In the genomic region with DNA sequence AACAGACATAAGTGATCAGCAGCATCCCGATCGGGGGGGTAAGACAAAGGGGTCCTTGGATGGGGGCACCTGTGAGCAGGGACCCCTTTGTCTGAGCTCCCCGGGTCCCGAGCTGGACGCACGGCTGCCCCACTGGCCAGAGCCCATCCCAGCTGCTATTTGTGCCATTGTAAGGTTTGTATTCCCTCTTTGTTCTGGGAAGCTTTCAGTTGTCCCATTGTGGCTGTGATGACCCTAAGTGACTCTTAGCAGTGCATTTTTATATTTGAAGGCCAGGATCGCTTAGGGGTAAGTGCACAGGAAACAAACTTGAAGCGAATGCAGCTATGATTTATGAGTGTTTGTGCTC, we compare ENCODE assay signal across 14 cellular contexts.
DNase-seq lines count a peak whose midpoint lies in the region; ATAC-seq and TF ChIP-seq lines count a peak whose summit lies in the region.
"Had no signal": no experiment of that assay in that cellular context is flagged by ENCODE, and none has a peak within 500 bp of the region (broad histone marks: within the 10 kb centered on the region; RNA-seq: fewer than 3 reads in every experiment).

No MANE protein-coding gene starts in this region.

- H3K4me3 ChIP-seq in coronary artery, result no peak overlapping the region
- H3K4me3 ChIP-seq in trophoblast cell (ENCODE audit: low read depth, low read length), result no peak overlapping the region
- H3K4me3 ChIP-seq: mucosa of descending colon, right lobe of liver had no signal

- H3K79me2 ChIP-seq in trophoblast cell (ENCODE audit: control insufficient read depth, insufficient read depth, low read length, poor library complexity), result no peaks in the 10 kb centered on the region

- no peak overlapping the region for H2BK12ac ChIP-seq in trophoblast cell (ENCODE audit: low read length)

- no peak overlapping the region for H2AFZ ChIP-seq in trophoblast cell (ENCODE audit: insufficient read depth, low read length, poor library complexity)

- H3K27me3 Mint-ChIP-seq in T-helper 1 cell treated with Interleukin-12 subunit alpha and Interleukin-12 subunit beta and Interleukin-4 antibody, amounts not matched to agents 30 μg/mL and 1 μg/mL, for 36 hours (ENCODE audit: low read depth), result no peaks in the 10 kb centered on the region
- no peaks in the 10 kb centered on the region for H3K27me3 Mint-ChIP-seq in activated CD8-positive, alpha-beta T cell treated with anti-CD3 and anti-CD28 coated beads, Interleukin-2, amount 10 ng/mL, durations not matched to agents 7 days and 5 days (ENCODE audit: low read depth)
- no peaks in the 10 kb centered on the region for H3K27me3 Mint-ChIP-seq in stimulated activated memory B cell treated with anti-CD40 and anti-IgM and Interleukin-4, amounts not matched to agents 10 μg/mL and 1 μg/mL and 100 μg/mL, for 72 hours

- no peak overlapping the region for H3K14ac ChIP-seq in trophoblast cell (ENCODE audit: low read length)

- no peak for DNase-seq in T-helper 1 cell
- no peak for DNase-seq in activated CD8-positive, alpha-beta T cell treated with anti-CD3 and anti-CD28 coated beads, Interleukin-2, amount 10 ng/mL, durations not matched to agents 7 days and 5 days
- DNase-seq in medulla oblongata (ENCODE audit: extremely low spot score), result peak; percentile 92
- DNase-seq in activated CD8-positive, alpha-beta memory T cell treated with anti-CD3 and anti-CD28 coated beads, Interleukin-2, amount 50 U/mL, for 48 hours, result no peak
- DNase-seq in coronary artery (ENCODE audit: low spot score), result no peak
- DNase-seq in trophoblast cell, result no peak
- DNase-seq: NCI-H1417, NCI-H510A, right lobe of liver had no signal

- H3K23ac ChIP-seq in trophoblast cell (ENCODE audit: low read length), result no peak overlapping the region

- no peak overlapping the region for H4K8ac ChIP-seq in trophoblast cell (ENCODE audit: low read depth, low read length)

- H3K9ac ChIP-seq in trophoblast cell (ENCODE audit: low read length), result no peak overlapping the region

- peaks cover under 1% of the 10 kb centered on the region in 2 experiments for H3K36me3 ChIP-seq in trophoblast cell (ENCODE audit: control insufficient read depth in 1 of 2, insufficient read depth in 2 of 2, low read length in 2 of 2)

- no peaks in the 10 kb centered on the region for H3K79me1 ChIP-seq in trophoblast cell (ENCODE audit: low read length)

- peaks cover 11 to 14% of the 10 kb centered on the region in 2 experiments for H3K4me1 ChIP-seq in trophoblast cell (ENCODE audit: control insufficient read depth in 1 of 2, insufficient read depth in 2 of 2, low read length in 2 of 2)

- no CpG with 5 or more reads among the region's 8 CpGs for WGBS in trophoblast cell (ENCODE audit: extremely low coverage, insufficient coverage, insufficient read length)

- no peak for ATAC-seq in activated CD8-positive, alpha-beta T cell treated with anti-CD3 and anti-CD28 coated beads, Interleukin-2, amount 10 ng/mL, durations not matched to agents 7 days and 5 days
- no peak for ATAC-seq in stimulated activated memory B cell treated with anti-CD40 and anti-IgM and Interleukin-4, amounts not matched to agents 10 μg/mL and 1 μg/mL and 100 μg/mL, for 72 hours
- ATAC-seq: HepG2 had no signal

- H3K9me3 ChIP-seq in trophoblast cell (ENCODE audit: insufficient read depth, low read depth, low read length), result no peaks in the 10 kb centered on the region
- H3K9me3 ChIP-seq: mucosa of descending colon, right lobe of liver had no signal

- peak overlapping the region in 1 of 2 donors; percentile 87 for H3K27ac ChIP-seq in coronary artery
- H3K27ac ChIP-seq in trophoblast cell (ENCODE audit: low read depth, low read length), result no peak overlapping the region
- H3K27ac ChIP-seq: 22Rv1 had no signal

- no peak overlapping the region for H3K4me3 Mint-ChIP-seq in T-helper 1 cell treated with Interleukin-12 subunit alpha and Interleukin-12 subunit beta and Interleukin-4 antibody, amounts not matched to agents 30 μg/mL and 1 μg/mL, for 36 hours
- no peak overlapping the region for H3K4me3 Mint-ChIP-seq in activated CD8-positive, alpha-beta T cell treated with anti-CD3 and anti-CD28 coated beads, Interleukin-2, amount 10 ng/mL, durations not matched to agents 7 days and 5 days
- no peak overlapping the region for H3K4me3 Mint-ChIP-seq in stimulated activated memory B cell treated with anti-CD40 and anti-IgM and Interleukin-4, amounts not matched to agents 10 μg/mL and 1 μg/mL and 100 μg/mL, for 72 hours

- H2AK5ac ChIP-seq in trophoblast cell (ENCODE audit: low read length), result no peak overlapping the region

- POLR2A ChIA-PET in activated CD8-positive, alpha-beta T cell treated with anti-CD3 and anti-CD28 coated beads, Interleukin-2, amount 10 ng/mL, durations not matched to agents 7 days and 5 days (lab: Charles Lee), result interaction anchor here (0.9 to 1.2 kb wide), 2 partner anchors 13 to 50 kb away, joined by 3 to 4 read pairs; no protein-coding TSS in a partner anchor

- H3K36me3 Mint-ChIP-seq in T-helper 1 cell treated with Interleukin-12 subunit alpha and Interleukin-12 subunit beta and Interleukin-4 antibody, amounts not matched to agents 30 μg/mL and 1 μg/mL, for 36 hours (ENCODE audit: low read depth), result peaks cover 18% of the 10 kb centered on the region
- H3K36me3 Mint-ChIP-seq in activated CD8-positive, alpha-beta T cell treated with anti-CD3 and anti-CD28 coated beads, Interleukin-2, amount 10 ng/mL, durations not matched to agents 7 days and 5 days (ENCODE audit: low read depth), result peaks cover 53% of the 10 kb centered on the region
- peaks cover 22% of the 10 kb centered on the region for H3K36me3 Mint-ChIP-seq in stimulated activated memory B cell treated with anti-CD40 and anti-IgM and Interleukin-4, amounts not matched to agents 10 μg/mL and 1 μg/mL and 100 μg/mL, for 72 hours

- H2BK120ac ChIP-seq in trophoblast cell (ENCODE audit: insufficient read depth, low read length, poor library complexity), result no peak overlapping the region

- H3K27me3 ChIP-seq in trophoblast cell (ENCODE audit: insufficient read depth, low read length), result no peaks in the 10 kb centered on the region
- H3K27me3 ChIP-seq: right lobe of liver had no signal

- TF ChIP-seq CTCF in coronary artery (IDR thresholded peaks at IDR 0.05), result no peak

- no peaks in the 10 kb centered on the region for H3K9me3 Mint-ChIP-seq in T-helper 1 cell treated with Interleukin-12 subunit alpha and Interleukin-12 subunit beta and Interleukin-4 antibody, amounts not matched to agents 30 μg/mL and 1 μg/mL, for 36 hours
- H3K9me3 Mint-ChIP-seq in activated CD8-positive, alpha-beta T cell treated with anti-CD3 and anti-CD28 coated beads, Interleukin-2, amount 10 ng/mL, durations not matched to agents 7 days and 5 days (ENCODE audit: insufficient read depth), result no peaks in the 10 kb centered on the region
- H3K9me3 Mint-ChIP-seq in stimulated activated memory B cell treated with anti-CD40 and anti-IgM and Interleukin-4, amounts not matched to agents 10 μg/mL and 1 μg/mL and 100 μg/mL, for 72 hours, result no peaks in the 10 kb centered on the region

- no peak overlapping the region for H3K4me2 ChIP-seq in trophoblast cell (ENCODE audit: low read length)

- H2BK5ac ChIP-seq in trophoblast cell (ENCODE audit: low read depth, low read length, poor library complexity), result no peak overlapping the region

- H3K18ac ChIP-seq in trophoblast cell (ENCODE audit: low read length), result no peak overlapping the region

- CTCF ChIA-PET in activated CD8-positive, alpha-beta T cell treated with anti-CD3 and anti-CD28 coated beads, Interleukin-2, amount 10 ng/mL, durations not matched to agents 7 days and 5 days (lab: Charles Lee), result interaction anchor here (0.9 to 2.7 kb wide), 4 partner anchors 49 to 157 kb away, joined by 3 to 13 read pairs (median 5); no protein-coding TSS in a partner anchor

- H3K27ac Mint-ChIP-seq in T-helper 1 cell treated with Interleukin-12 subunit alpha and Interleukin-12 subunit beta and Interleukin-4 antibody, amounts not matched to agents 30 μg/mL and 1 μg/mL, for 36 hours, result peak overlapping the region; percentile 45
- peak overlapping the region; percentile 100 for H3K27ac Mint-ChIP-seq in activated CD8-positive, alpha-beta T cell treated with anti-CD3 and anti-CD28 coated beads, Interleukin-2, amount 10 ng/mL, durations not matched to agents 7 days and 5 days
- peak overlapping the region; percentile 96 for H3K27ac Mint-ChIP-seq in stimulated activated memory B cell treated with anti-CD40 and anti-IgM and Interleukin-4, amounts not matched to agents 10 μg/mL and 1 μg/mL and 100 μg/mL, for 72 hours

- no peak overlapping the region for H4K91ac ChIP-seq in trophoblast cell (ENCODE audit: low read depth, low read length)

- H4K12ac ChIP-seq in trophoblast cell (ENCODE audit: low read depth, low read length), result no peak overlapping the region

- H3K4me1 Mint-ChIP-seq in T-helper 1 cell treated with Interleukin-12 subunit alpha and Interleukin-12 subunit beta and Interleukin-4 antibody, amounts not matched to agents 30 μg/mL and 1 μg/mL, for 36 hours (ENCODE audit: low read depth), result peaks cover 51% of the 10 kb centered on the region
- H3K4me1 Mint-ChIP-seq in activated CD8-positive, alpha-beta T cell treated with anti-CD3 and anti-CD28 coated beads, Interleukin-2, amount 10 ng/mL, durations not matched to agents 7 days and 5 days (ENCODE audit: low read depth), result peaks cover 62% of the 10 kb centered on the region
- H3K4me1 Mint-ChIP-seq in stimulated activated memory B cell treated with anti-CD40 and anti-IgM and Interleukin-4, amounts not matched to agents 10 μg/mL and 1 μg/mL and 100 μg/mL, for 72 hours, result peaks cover 65% of the 10 kb centered on the region

- H3K4ac ChIP-seq in trophoblast cell (ENCODE audit: low read depth, low read length), result no peak overlapping the region

Comparison
In these comparisons a context has a peak if more than half of its experiments do, and no peak if none do; other contexts are left out.
1. H3K27ac Mint-ChIP-seq: peak in every context shown above with its lines; median percentile 100 in activated CD8-positive, alpha-beta T cell treated with anti-CD3 and anti-CD28 coated beads, Interleukin-2, amount 10 ng/mL, durations not matched to agents 7 days and 5 days; 96 in stimulated activated memory B cell treated with anti-CD40 and anti-IgM and Interleukin-4, amounts not matched to agents 10 μg/mL and 1 μg/mL and 100 μg/mL, for 72 hours; 45 in T-helper 1 cell treated with Interleukin-12 subunit alpha and Interleukin-12 subunit beta and Interleukin-4 antibody, amounts not matched to agents 30 μg/mL and 1 μg/mL, for 36 hours.